In genomic region chr6:166768761-166769160, GRCh38 we compare ENCODE assay signal across 31 cellular contexts.
"Had no signal": no experiment of that assay in that cellular context is flagged by ENCODE, and none has a peak within 500 bp of the region (broad histone marks: within the 10 kb centered on the region; RNA-seq: fewer than 3 reads in every experiment).

No MANE protein-coding gene starts in this region.

- H3K27ac Mint-ChIP-seq: activated CD8-positive, alpha-beta T cell treated with anti-CD3 and anti-CD28 coated beads for 36 hours; activated naive CD8-positive, alpha-beta T cell; activated T-helper 2 cell treated with anti-CD3 and anti-CD28 coated beads, Interferon-gamma antibody, Interleukin-2, Interleukin-4, amounts not matched to agents 10 μg/mL and 5 μg/mL and 100 μg/mL, durations not matched to agents 14 hours and 24 hours and 36 hours; brain; immature natural killer cell; naive thymus-derived CD4-positive, alpha-beta T cell; T-helper 1 cell treated with Interleukin-12 subunit alpha and Interleukin-12 subunit beta and Interleukin-4 antibody, amounts not matched to agents 30 μg/mL and 1 μg/mL, for 36 hours had no signal

- H3K9me3 ChIP-seq: adrenal gland, ascending aorta, esophagus muscularis mucosa, heart left ventricle, SK-N-SH, stomach, thyroid gland, upper lobe of right lung had no signal

- H3K4me1 Mint-ChIP-seq: stimulated activated naive B cell treated with anti-CD40 and anti-IgM and Interleukin-4, amounts not matched to agents 10 μg/mL and 1 μg/mL and 100 μg/mL, for 72 hours had no signal

- H3K9me3 Mint-ChIP-seq: activated CD8-positive, alpha-beta T cell treated with anti-CD3 and anti-CD28 coated beads for 36 hours; activated T-cell treated with anti-CD3 and anti-CD28 coated beads, Interleukin-2, amount 50 U/mL, for 4 hours; activated T-helper 2 cell treated with anti-CD3 and anti-CD28 coated beads, Interferon-gamma antibody, Interleukin-2, Interleukin-4, amounts not matched to agents 10 μg/mL and 5 μg/mL and 100 μg/mL, durations not matched to agents 14 hours and 24 hours and 36 hours; brain; immature natural killer cell; naive thymus-derived CD4-positive, alpha-beta T cell; stimulated activated naive B cell treated with anti-CD40 and anti-IgM and Interleukin-4, amounts not matched to agents 10 μg/mL and 1 μg/mL and 100 μg/mL, for 72 hours; T-helper 1 cell treated with Interleukin-12 subunit alpha and Interleukin-12 subunit beta and Interleukin-4 antibody, amounts not matched to agents 30 μg/mL and 1 μg/mL, for 36 hours had no signal

- H3K4me3 Mint-ChIP-seq: activated CD8-positive, alpha-beta T cell treated with anti-CD3 and anti-CD28 coated beads for 36 hours; activated naive CD8-positive, alpha-beta T cell; activated T-cell treated with anti-CD3 and anti-CD28 coated beads, Interleukin-2, amount 50 U/mL, for 4 hours; brain; immature natural killer cell; naive thymus-derived CD4-positive, alpha-beta T cell; stimulated activated naive B cell treated with anti-CD40 and anti-IgM and Interleukin-4, amounts not matched to agents 10 μg/mL and 1 μg/mL and 100 μg/mL, for 72 hours; T-helper 1 cell treated with Interleukin-12 subunit alpha and Interleukin-12 subunit beta and Interleukin-4 antibody, amounts not matched to agents 30 μg/mL and 1 μg/mL, for 36 hours had no signal

- H3K4me1 ChIP-seq: adrenal gland, ascending aorta, esophagus muscularis mucosa, foreskin keratinocyte, heart left ventricle, stomach, thyroid gland, upper lobe of right lung had no signal

- H3K4me3 ChIP-seq: adrenal gland, ascending aorta, cardiac muscle cell, esophagus muscularis mucosa, heart left ventricle, smooth muscle cell, stomach, thyroid gland, upper lobe of right lung had no signal

- DNase-seq: activated CD4-positive, alpha-beta T cell treated with anti-CD3 and anti-CD28 coated beads for 48 hours; activated CD8-positive, alpha-beta T cell treated with anti-CD3 and anti-CD28 coated beads for 36 hours; activated naive CD4-positive, alpha-beta T cell treated with Interleukin-2 at 50 U/mL for 16 hours; activated T-cell treated with anti-CD3 and anti-CD28 coated beads, Interleukin-2, amount 50 U/mL, for 4 hours; adrenal gland; cortex of kidney; foreskin keratinocyte; heart left ventricle; hypothalamus; immature natural killer cell; kidney; midbrain; naive thymus-derived CD4-positive, alpha-beta T cell; SK-N-SH; stimulated activated CD4-positive, alpha-beta T cell treated with anti-CD3 and anti-CD28 coated beads, Interleukin-1b, Interleukin-23, amount 100 ng/mL, for 48 hours; stimulated activated CD4-positive, alpha-beta T cell treated with anti-CD3 and anti-CD28 coated beads, Interleukin-4, amount 100 ng/mL, for 4 hours; stimulated activated naive B cell treated with anti-CD40 and anti-IgM and Interleukin-4, amounts not matched to agents 10 μg/mL and 1 μg/mL and 100 μg/mL, for 72 hours; stomach; SW 1271; T-helper 9 cell; thyroid gland; upper lobe of right lung had no signal

- H3K27me3 ChIP-seq: adrenal gland, ascending aorta, esophagus muscularis mucosa, heart left ventricle, thyroid gland, upper lobe of right lung had no signal

- H3K36me3 Mint-ChIP-seq: activated naive CD8-positive, alpha-beta T cell; brain; immature natural killer cell; naive thymus-derived CD4-positive, alpha-beta T cell had no signal

- H3K27ac ChIP-seq: adrenal gland, ascending aorta, cardiac muscle cell, esophagus muscularis mucosa, foreskin keratinocyte, heart left ventricle, stomach, thyroid gland, upper lobe of right lung, VCaP had no signal

- ATAC-seq: activated CD8-positive, alpha-beta T cell treated with anti-CD3 and anti-CD28 coated beads for 36 hours; activated T-cell treated with anti-CD3 and anti-CD28 coated beads, Interleukin-2, amount 50 U/mL, for 4 hours; foreskin keratinocyte; heart left ventricle; naive thymus-derived CD4-positive, alpha-beta T cell; stimulated activated naive B cell treated with anti-CD40 and anti-IgM and Interleukin-4, amounts not matched to agents 10 μg/mL and 1 μg/mL and 100 μg/mL, for 72 hours; upper lobe of right lung had no signal
